1 cellular context compared by ENCODE assay signal in the genomic region with DNA sequence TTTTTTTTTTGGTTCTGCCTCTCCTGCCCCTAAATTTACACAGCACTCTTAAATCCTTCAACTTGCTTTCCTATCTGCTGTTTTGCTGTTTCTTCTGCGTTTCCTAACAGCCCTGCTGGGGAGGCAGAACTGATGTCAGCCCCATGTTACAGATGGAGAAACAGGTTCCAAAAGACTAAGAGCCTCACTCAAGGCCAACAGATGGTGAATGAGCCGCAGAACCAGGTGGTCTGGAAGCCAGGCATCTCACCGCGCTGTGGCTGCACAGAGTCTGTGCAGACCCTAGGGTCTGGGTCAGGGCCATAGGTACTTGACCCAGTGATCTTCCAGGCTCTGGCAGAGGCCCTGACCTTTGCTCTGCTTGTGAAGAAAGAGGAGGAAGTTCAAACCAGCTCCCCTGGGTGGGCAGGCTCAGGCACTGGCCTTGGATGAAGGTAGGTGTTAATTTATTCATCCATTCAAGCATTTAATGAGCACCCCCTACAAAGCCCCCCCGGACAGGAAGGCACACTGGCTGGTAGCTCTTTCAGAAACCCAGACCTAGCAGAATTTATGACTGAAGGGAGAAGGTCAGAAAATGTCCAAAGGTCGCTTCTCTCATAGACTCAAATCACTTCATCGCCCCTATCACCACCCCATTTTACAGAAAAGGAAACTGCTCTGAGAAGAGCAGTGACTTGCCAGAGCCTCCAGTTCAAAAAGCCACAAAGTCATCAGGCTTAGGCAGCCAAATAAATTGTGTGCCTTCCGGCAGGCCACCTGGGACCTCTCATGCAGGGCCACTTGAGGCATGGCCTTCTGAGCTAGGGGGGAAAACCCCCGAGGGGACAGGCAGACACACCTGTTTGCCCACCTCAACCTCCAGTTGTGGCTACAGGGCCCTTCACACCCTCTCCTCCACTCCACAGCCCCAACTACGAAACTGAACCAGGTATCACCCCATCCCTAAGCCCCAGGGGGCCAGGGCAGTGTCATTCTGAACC.
TF ChIP-seq lines count a peak whose summit lies in the region.

No MANE protein-coding gene starts in this region.

TF ChIP-seq in HepG2, 621 proteins besides CTCF, POLR2A, EP300 and RAD21 (continued from another document and continues in another):
- 0 out of 2 replicates have a peak, but pooled peaks have one; percentile 9 for TF ChIP-seq AKNA (CRISPR knock-in tag; IDR thresholded peaks at IDR 0.05; ENCODE audit: borderline replicate concordance)
- no peak for TF ChIP-seq ZNF569 (CRISPR knock-in tag; IDR thresholded peaks at IDR 0.05; ENCODE audit: borderline replicate concordance)
- TF ChIP-seq JARID2 (CRISPR knock-in tag; IDR thresholded peaks at IDR 0.05; ENCODE audit: insufficient replicate concordance), result peak; percentile 54
- 0 out of 2 replicates have a peak, but pooled peaks have one; percentile 60 for TF ChIP-seq ZNF747 (CRISPR knock-in tag; IDR thresholded peaks at IDR 0.05; ENCODE audit: borderline replicate concordance)
- TF ChIP-seq ZNF383 (CRISPR knock-in tag; IDR thresholded peaks at IDR 0.05; ENCODE audit: borderline replicate concordance), result no peak
- no peak for TF ChIP-seq THAP8 (CRISPR knock-in tag; IDR thresholded peaks at IDR 0.05; ENCODE audit: borderline replicate concordance)
- TF ChIP-seq RXRA (CRISPR knock-in tag; IDR thresholded peaks at IDR 0.05), result peak; percentile 85
- peak; percentile 91 to 97 for TF ChIP-seq NR2F1 (CRISPR knock-in tag; IDR thresholded peaks at IDR 0.05)
- TF ChIP-seq ZNF138 (CRISPR knock-in tag; IDR thresholded peaks at IDR 0.05; ENCODE audit: low read depth), result no peak
- TF ChIP-seq U2AF1 (optimal IDR thresholded peaks at IDR 0.05; ENCODE audit: low read depth, low read length), result no peak
- TF ChIP-seq ZNF160 (CRISPR knock-in tag; IDR thresholded peaks at IDR 0.05), result no peak
- peak; percentile 15; the same call in 1 of the 2 replicates for TF ChIP-seq HOXD1 (CRISPR knock-in tag; IDR thresholded peaks at IDR 0.05)
- no peak for TF ChIP-seq ZNF318 (CRISPR knock-in tag; IDR thresholded peaks at IDR 0.05)
- no peak; the same call in 1 of the 2 replicates for TF ChIP-seq ZNF317 (CRISPR knock-in tag; IDR thresholded peaks at IDR 0.05)
- TF ChIP-seq POLR2AphosphoS5 (IDR thresholded peaks at IDR 0.05; ENCODE audit: low read depth, low read length), result peak; percentile 31; the same call in 1 of the 2 replicates
- TF ChIP-seq TARDBP (CRISPR knock-in tag; IDR thresholded peaks at IDR 0.05), result no peak; the same call in 1 of the 2 replicates
- TF ChIP-seq, protein P1, sequence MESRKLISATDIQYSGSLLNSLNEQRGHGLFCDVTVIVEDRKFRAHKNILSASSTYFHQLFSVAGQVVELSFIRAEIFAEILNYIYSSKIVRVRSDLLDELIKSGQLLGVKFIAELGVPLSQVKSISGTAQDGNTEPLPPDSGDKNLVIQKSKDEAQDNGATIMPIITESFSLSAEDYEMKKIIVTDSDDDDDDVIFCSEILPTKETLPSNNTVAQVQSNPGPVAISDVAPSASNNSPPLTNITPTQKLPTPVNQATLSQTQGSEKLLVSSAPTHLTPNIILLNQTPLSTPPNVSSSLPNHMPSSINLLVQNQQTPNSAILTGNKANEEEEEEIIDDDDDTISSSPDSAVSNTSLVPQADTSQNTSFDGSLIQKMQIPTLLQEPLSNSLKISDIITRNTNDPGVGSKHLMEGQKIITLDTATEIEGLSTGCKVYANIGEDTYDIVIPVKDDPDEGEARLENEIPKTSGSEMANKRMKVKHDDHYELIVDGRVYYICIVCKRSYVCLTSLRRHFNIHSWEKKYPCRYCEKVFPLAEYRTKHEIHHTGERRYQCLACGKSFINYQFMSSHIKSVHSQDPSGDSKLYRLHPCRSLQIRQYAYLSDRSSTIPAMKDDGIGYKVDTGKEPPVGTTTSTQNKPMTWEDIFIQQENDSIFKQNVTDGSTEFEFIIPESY (CRISPR knock-in tag; IDR thresholded peaks at IDR 0.05), result no peak
- no peak for TF ChIP-seq ZFP36 (IDR thresholded peaks at IDR 0.05; ENCODE audit: borderline replicate concordance, low read depth, low read length, partially characterized antibody)
- TF ChIP-seq SSRP1 (CRISPR knock-in tag; IDR thresholded peaks at IDR 0.05), result peak; percentile 90
- peak; percentile 74; the same call in 1 of the 2 replicates for TF ChIP-seq MTA1 (CRISPR knock-in tag; IDR thresholded peaks at IDR 0.05; ENCODE audit: borderline replicate concordance)
- 0 out of 2 replicates have a peak, but pooled peaks have one; percentile 13 for TF ChIP-seq ZFP36L1 (CRISPR knock-in tag; IDR thresholded peaks at IDR 0.05)
- TF ChIP-seq, protein P2, sequence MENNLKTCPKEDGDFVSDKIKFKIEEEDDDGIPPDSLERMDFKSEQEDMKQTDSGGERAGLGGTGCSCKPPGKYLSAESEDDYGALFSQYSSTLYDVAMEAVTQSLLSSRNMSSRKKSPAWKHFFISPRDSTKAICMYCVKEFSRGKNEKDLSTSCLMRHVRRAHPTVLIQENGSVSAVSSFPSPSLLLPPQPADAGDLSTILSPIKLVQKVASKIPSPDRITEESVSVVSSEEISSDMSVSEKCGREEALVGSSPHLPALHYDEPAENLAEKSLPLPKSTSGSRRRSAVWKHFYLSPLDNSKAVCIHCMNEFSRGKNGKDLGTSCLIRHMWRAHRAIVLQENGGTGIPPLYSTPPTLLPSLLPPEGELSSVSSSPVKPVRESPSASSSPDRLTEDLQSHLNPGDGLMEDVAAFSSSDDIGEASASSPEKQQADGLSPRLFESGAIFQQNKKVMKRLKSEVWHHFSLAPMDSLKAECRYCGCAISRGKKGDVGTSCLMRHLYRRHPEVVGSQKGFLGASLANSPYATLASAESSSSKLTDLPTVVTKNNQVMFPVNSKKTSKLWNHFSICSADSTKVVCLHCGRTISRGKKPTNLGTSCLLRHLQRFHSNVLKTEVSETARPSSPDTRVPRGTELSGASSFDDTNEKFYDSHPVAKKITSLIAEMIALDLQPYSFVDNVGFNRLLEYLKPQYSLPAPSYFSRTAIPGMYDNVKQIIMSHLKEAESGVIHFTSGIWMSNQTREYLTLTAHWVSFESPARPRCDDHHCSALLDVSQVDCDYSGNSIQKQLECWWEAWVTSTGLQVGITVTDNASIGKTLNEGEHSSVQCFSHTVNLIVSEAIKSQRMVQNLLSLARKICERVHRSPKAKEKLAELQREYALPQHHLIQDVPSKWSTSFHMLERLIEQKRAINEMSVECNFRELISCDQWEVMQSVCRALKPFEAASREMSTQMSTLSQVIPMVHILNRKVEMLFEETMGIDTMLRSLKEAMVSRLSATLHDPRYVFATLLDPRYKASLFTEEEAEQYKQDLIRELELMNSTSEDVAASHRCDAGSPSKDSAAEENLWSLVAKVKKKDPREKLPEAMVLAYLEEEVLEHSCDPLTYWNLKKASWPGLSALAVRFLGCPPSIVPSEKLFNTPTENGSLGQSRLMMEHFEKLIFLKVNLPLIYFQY (CRISPR knock-in tag; IDR thresholded peaks at IDR 0.05; ENCODE audit: borderline replicate concordance), result 0 out of 2 replicates have a peak, but pooled peaks have one; percentile 25
